Comparison of ENCODE assay signal across 22 cellular contexts in the genomic region with DNA sequence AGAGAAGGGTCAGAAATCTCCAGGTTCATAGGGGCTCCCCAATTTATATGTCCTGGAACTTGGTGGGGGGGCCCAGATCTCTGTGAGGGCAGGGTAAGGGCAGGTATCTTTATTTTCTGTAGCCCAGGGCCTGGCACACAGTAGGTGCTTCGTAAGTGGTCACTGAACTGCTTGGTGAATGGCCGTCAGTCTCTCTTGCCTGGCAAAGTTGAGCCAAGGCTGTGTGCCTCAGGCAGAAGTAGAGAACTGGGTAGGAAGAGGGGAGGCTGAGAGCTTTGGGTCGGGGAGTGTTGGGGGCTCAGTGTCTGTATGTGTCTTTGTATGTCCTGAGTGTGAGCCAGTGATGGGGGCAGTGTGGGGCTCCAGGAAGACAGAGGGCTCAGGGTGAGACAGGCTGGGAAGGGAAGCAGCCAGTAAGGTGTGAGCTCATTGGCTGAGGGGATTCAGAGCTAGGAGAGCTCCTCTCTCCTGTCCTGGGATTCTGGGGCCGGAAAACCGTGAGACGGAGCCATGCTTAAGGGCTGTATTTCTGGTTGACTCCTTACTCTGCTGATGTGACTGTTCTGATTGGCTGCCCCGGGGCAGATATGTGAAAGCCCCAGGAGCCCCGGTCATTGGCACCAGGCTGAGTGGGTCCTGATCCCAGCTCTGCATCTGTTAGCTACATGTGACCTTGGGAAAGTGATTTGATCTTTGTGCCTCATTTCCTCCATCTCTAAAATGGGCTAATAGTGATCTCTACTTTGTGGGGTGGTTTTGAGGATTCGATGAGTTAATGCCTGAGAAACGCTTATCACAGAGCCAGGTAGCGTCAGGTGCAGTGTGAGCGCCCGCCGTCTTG. TPM values are rescaled to one million over a fixed set of nuclear protein-coding genes. Genes with fewer than 3 reads are reported as not detected.
A peak's percentile ranks its signal among the peaks of the same experiment; 100 is the strongest.
DNase-seq lines count a peak whose midpoint lies in the region; ATAC-seq and TF ChIP-seq lines count a peak whose summit lies in the region.
"Had no signal": no experiment of that assay in that cellular context is flagged by ENCODE, and none has a peak within 500 bp of the region (broad histone marks: within the 10 kb centered on the region; RNA-seq: fewer than 3 reads in every experiment).

No MANE protein-coding gene starts in this region.

- ATAC-seq in PC-3, result no peak
- ATAC-seq in HG03139 (IDR thresholded peaks at IDR 0.05; ENCODE audit: unreplicated experiment), result no peak
- ATAC-seq in GM19351 (IDR thresholded peaks at IDR 0.05; ENCODE audit: unreplicated experiment), result no peak
- ATAC-seq: left lobe of liver; stimulated activated memory B cell treated with anti-CD40 and anti-IgM and Interleukin-4, amounts not matched to agents 10 μg/mL and 1 μg/mL and 100 μg/mL, for 72 hours had no signal

- H3K4me3 Mint-ChIP-seq in Calu3 (ENCODE audit: low read depth, unreplicated experiment) (no peak overlapping the region), endodermal cell (no peak overlapping the region)
- no peak overlapping the region for H3K4me3 Mint-ChIP-seq in activated CD4-positive, alpha-beta memory T cell treated with anti-CD3 and anti-CD28 coated beads for 36 hours
- H3K4me3 Mint-ChIP-seq: activated T-helper 1 cell treated with anti-CD3 and anti-CD28 coated beads, Interleukin-12 subunit alpha, Interleukin-12 subunit beta, Interleukin-2, Interleukin-4 antibody, amounts not matched to agents 30 ng/mL and 10 ng/mL and 1 ng/mL, durations not matched to agents 14 hours and 24 hours and 36 hours; CD8-positive, alpha-beta memory T cell; stimulated activated memory B cell treated with anti-CD40 and anti-IgM and Interleukin-4, amounts not matched to agents 10 μg/mL and 1 μg/mL and 100 μg/mL, for 72 hours had no signal

- H3K9me3 Mint-ChIP-seq in Calu3 (ENCODE audit: low read depth, unreplicated experiment) (no peaks in the 10 kb centered on the region), endodermal cell (no peaks in the 10 kb centered on the region)
- H3K9me3 Mint-ChIP-seq in activated CD4-positive, alpha-beta memory T cell treated with anti-CD3 and anti-CD28 coated beads for 36 hours, result no peaks in the 10 kb centered on the region
- H3K9me3 Mint-ChIP-seq: activated naive CD4-positive, alpha-beta T cell treated with anti-CD3 and anti-CD28 coated beads, Interleukin-2, amount 50 U/mL, for 72 hours; activated T-helper 1 cell treated with anti-CD3 and anti-CD28 coated beads, Interleukin-12 subunit alpha, Interleukin-12 subunit beta, Interleukin-2, Interleukin-4 antibody, amounts not matched to agents 30 ng/mL and 10 ng/mL and 1 ng/mL, durations not matched to agents 14 hours and 24 hours and 36 hours; CD8-positive, alpha-beta memory T cell; stimulated activated memory B cell treated with anti-CD40 and anti-IgM and Interleukin-4, amounts not matched to agents 10 μg/mL and 1 μg/mL and 100 μg/mL, for 72 hours had no signal

- no peak for TF ChIP-seq CTCF in Calu3 (IDR thresholded peaks at IDR 0.05; ENCODE audit: unreplicated experiment)
- no peak for TF ChIP-seq CTCF in PC-3 (conservative IDR thresholded peaks at IDR 0.05; ENCODE audit: low read depth, low read length)
- no peak for TF ChIP-seq CTCF in endodermal cell (conservative IDR thresholded peaks at IDR 0.05)
- TF ChIP-seq CTCF in osteoblast (IDR thresholded peaks at IDR 0.05; ENCODE audit: extremely low read depth, low read depth, low read length), result no peak

- H3K4me2 ChIP-seq in PC-3 (ENCODE audit: low read length) (peak overlapping the region; percentile 76), osteoblast (ENCODE audit: insufficient read depth, low read length) (peak overlapping the region; percentile 77)

- H3K9me3 ChIP-seq in PC-3 (ENCODE audit: low read length) (no peaks in the 10 kb centered on the region), endodermal cell (ENCODE audit: control insufficient read depth, low read length) (no peaks in the 10 kb centered on the region), osteoblast (ENCODE audit: low read depth, low read length) (no peaks in the 10 kb centered on the region)
- H3K9me3 ChIP-seq: colonic mucosa had no signal

- H3K36me3 Mint-ChIP-seq in Calu3 (ENCODE audit: insufficient read depth, unreplicated experiment), result no peaks in the 10 kb centered on the region
- H3K36me3 Mint-ChIP-seq in endodermal cell (ENCODE audit: low read depth), result peaks cover 2% of the 10 kb centered on the region
- no peaks in the 10 kb centered on the region for H3K36me3 Mint-ChIP-seq in activated CD4-positive, alpha-beta memory T cell treated with anti-CD3 and anti-CD28 coated beads for 36 hours
- H3K36me3 Mint-ChIP-seq: activated naive CD4-positive, alpha-beta T cell treated with anti-CD3 and anti-CD28 coated beads, Interleukin-2, amount 50 U/mL, for 72 hours; CD8-positive, alpha-beta memory T cell; stimulated activated memory B cell treated with anti-CD40 and anti-IgM and Interleukin-4, amounts not matched to agents 10 μg/mL and 1 μg/mL and 100 μg/mL, for 72 hours had no signal

- H3K36me3 ChIP-seq in PC-3 (ENCODE audit: low read depth, low read length), result peaks cover 13% of the 10 kb centered on the region; the same call in 1 of the 2 replicates
- H3K36me3 ChIP-seq in endodermal cell (ENCODE audit: control insufficient read depth, insufficient read depth, low read length), result no peaks in the 10 kb centered on the region
- H3K36me3 ChIP-seq in osteoblast (ENCODE audit: insufficient read depth, low read length), result peaks cover 9% of the 10 kb centered on the region
- H3K36me3 ChIP-seq: colonic mucosa had no signal

- DNase-seq in Calu3, result no peak
- DNase-seq in PC-3, result no peak
- DNase-seq in endodermal cell, result peak; percentile 38
- DNase-seq in osteoblast (ENCODE audit: insufficient read length, low spot score, missing footprints), result no peak
- DNase-seq in NCI-H146 (lab: John Stamatoyannopoulos, UW), result no peak
- no peak for DNase-seq in activated CD4-positive, alpha-beta memory T cell treated with anti-CD3 and anti-CD28 coated beads for 36 hours
- DNase-seq: activated CD8-positive, alpha-beta memory T cell treated with anti-CD3 and anti-CD28 coated beads for 24 hours; CD8-positive, alpha-beta memory T cell; colonic mucosa; DND-41; NCI-H1436; NCI-H2171 treated with DMSO at 0.1 percent for 48 hours; NCI-H774; T1000 had no signal

- H3K27ac ChIP-seq in PC-3 (ENCODE audit: low read length), result peak overlapping the region; percentile 97
- H3K27ac ChIP-seq in endodermal cell (ENCODE audit: low read depth, low read length), result no peak overlapping the region
- peak overlapping the region; percentile 99 for H3K27ac ChIP-seq in osteoblast (ENCODE audit: low read depth, low read length)
- H3K27ac ChIP-seq: colonic mucosa, SK-N-MC had no signal

- H3K4me1 ChIP-seq in PC-3 (ENCODE audit: insufficient read depth, low read length) (peaks cover 51% of the 10 kb centered on the region), endodermal cell (ENCODE audit: control insufficient read depth, insufficient read depth, low read length) (peaks cover 4% of the 10 kb centered on the region), osteoblast (ENCODE audit: insufficient read depth, low read length) (peaks cover 57% of the 10 kb centered on the region)
- H3K4me1 ChIP-seq: colonic mucosa had no signal

- H3K27ac Mint-ChIP-seq in Calu3 (ENCODE audit: unreplicated experiment) (peak overlapping the region; percentile 65), endodermal cell (no peak overlapping the region)
- H3K27ac Mint-ChIP-seq in activated CD4-positive, alpha-beta memory T cell treated with anti-CD3 and anti-CD28 coated beads for 36 hours, result no peak overlapping the region
- H3K27ac Mint-ChIP-seq: activated T-helper 1 cell treated with anti-CD3 and anti-CD28 coated beads, Interleukin-12 subunit alpha, Interleukin-12 subunit beta, Interleukin-2, Interleukin-4 antibody, amounts not matched to agents 30 ng/mL and 10 ng/mL and 1 ng/mL, durations not matched to agents 14 hours and 24 hours and 36 hours; CD8-positive, alpha-beta memory T cell; stimulated activated memory B cell treated with anti-CD40 and anti-IgM and Interleukin-4, amounts not matched to agents 10 μg/mL and 1 μg/mL and 100 μg/mL, for 72 hours had no signal

- H3K27me3 Mint-ChIP-seq in Calu3 (ENCODE audit: unreplicated experiment) (no peaks in the 10 kb centered on the region), endodermal cell (ENCODE audit: insufficient read depth) (no peaks in the 10 kb centered on the region)
- H3K27me3 Mint-ChIP-seq in activated CD4-positive, alpha-beta memory T cell treated with anti-CD3 and anti-CD28 coated beads for 36 hours, result peaks cover 3% of the 10 kb centered on the region
- H3K27me3 Mint-ChIP-seq: stimulated activated memory B cell treated with anti-CD40 and anti-IgM and Interleukin-4, amounts not matched to agents 10 μg/mL and 1 μg/mL and 100 μg/mL, for 72 hours had no signal

- POLR2A ChIA-PET in PC-3 (lab: Charles Lee; ENCODE audit: unreplicated experiment), result no interaction called here
- POLR2A ChIA-PET in activated CD4-positive, alpha-beta memory T cell treated with anti-CD3 and anti-CD28 coated beads for 36 hours (lab: Charles Lee), result no interaction called here

- peaks cover 3% of the 10 kb centered on the region for H3F3A ChIP-seq in PC-3 (ENCODE audit: low read length, unreplicated experiment)

- peaks cover 22% of the 10 kb centered on the region for H3K4me1 Mint-ChIP-seq in Calu3 (ENCODE audit: low read depth, unreplicated experiment)
- H3K4me1 Mint-ChIP-seq in endodermal cell, result peaks cover 14% of the 10 kb centered on the region
- H3K4me1 Mint-ChIP-seq in activated CD4-positive, alpha-beta memory T cell treated with anti-CD3 and anti-CD28 coated beads for 36 hours (ENCODE audit: low read depth), result no peaks in the 10 kb centered on the region
- H3K4me1 Mint-ChIP-seq: CD8-positive, alpha-beta memory T cell; stimulated activated memory B cell treated with anti-CD40 and anti-IgM and Interleukin-4, amounts not matched to agents 10 μg/mL and 1 μg/mL and 100 μg/mL, for 72 hours had no signal

- 83 to 92% methylated on average over 6 to 14 of the region's 14 CpGs for WGBS in endodermal cell (ENCODE audit: insufficient coverage in 1 of 2, insufficient read length in 1 of 2), 2 experiments

- CTCF ChIA-PET in Calu3 (lab: Charles Lee), result interaction anchor here (1.0 to 2.3 kb wide), 4 partner anchors 11 to 87 kb away, joined by 3 to 8 read pairs (median 4); no protein-coding TSS in a partner anchor
- CTCF ChIA-PET in PC-3 (lab: Charles Lee), result no interaction called here
- CTCF ChIA-PET in activated CD4-positive, alpha-beta memory T cell treated with anti-CD3 and anti-CD28 coated beads for 36 hours (lab: Charles Lee), result no interaction called here

- BruUV-seq in Calu3 (replicated peaks; lab: Mats Ljungman, UMichigan) (no TSS peak), PC-3 (replicated peaks; lab: Mats Ljungman, UMichigan) (no TSS peak)

- no peaks in the 10 kb centered on the region for H3K9me2 ChIP-seq in PC-3 (replicated peaks; ENCODE audit: low read length)

- intact Hi-C loops in Calu3 (cut with micrococcal nuclease; ENCODE audit: unreplicated experiment), result no loop called here
- intact Hi-C loops in PC-3 (cut with micrococcal nuclease), result no loop called here
- intact Hi-C loops in activated CD4-positive, alpha-beta memory T cell treated with anti-CD3 and anti-CD28 coated beads for 36 hours (cut with micrococcal nuclease), result no loop called here

- H3K4me3 ChIP-seq in PC-3 (ENCODE audit: low read length) (no peak overlapping the region; the same call in 1 of the 2 replicates), endodermal cell (ENCODE audit: low read length) (no peak overlapping the region), osteoblast (ENCODE audit: insufficient read depth, low read length) (no peak overlapping the region)
- H3K4me3 ChIP-seq: colonic mucosa, SK-N-MC had no signal

- H3K79me2 ChIP-seq in PC-3 (ENCODE audit: low read length) (peaks cover 13% of the 10 kb centered on the region; the same call in 1 of the 2 replicates), osteoblast (ENCODE audit: insufficient read depth, low read length) (peaks cover 11% of the 10 kb centered on the region)

- H3K9ac ChIP-seq in PC-3 (ENCODE audit: low read length) (no peak overlapping the region), endodermal cell (ENCODE audit: extremely low read depth, low read length, poor library complexity, severe bottlenecking) (no peak overlapping the region)

- H3K27me3 ChIP-seq in PC-3 (ENCODE audit: low read length) (no peaks in the 10 kb centered on the region), endodermal cell (ENCODE audit: control insufficient read depth, insufficient read depth, low read length, poor library complexity, severe bottlenecking) (no peaks in the 10 kb centered on the region), osteoblast (ENCODE audit: insufficient read depth, low read length) (no peaks in the 10 kb centered on the region)
- H3K27me3 ChIP-seq: colonic mucosa had no signal

- no peaks in the 10 kb centered on the region for H4K20me1 ChIP-seq in PC-3 (ENCODE audit: low read length)
- H4K20me1 ChIP-seq in osteoblast (ENCODE audit: insufficient read depth, low read length), result no peaks in the 10 kb centered on the region

- H2AFZ ChIP-seq in PC-3 (ENCODE audit: low read length) (no peak overlapping the region), osteoblast (ENCODE audit: low read length) (no peak overlapping the region)

RNA-seq across cellular contexts. Expression of a gene that starts 30.3 kb away (rescaled TPM):
- total RNA-seq in Calu3 (2022) (28.3 and 30.5 TPM in 2 replicates), PC-3 (2014; rRNA removed) (24.6 and 27.3 TPM in 2 replicates), endodermal cell (1 to 10 TPM; 4.4 to 7.9 TPM), osteoblast (27.4 and 40.9 TPM in 2 replicates)
- 3.2 TPM for polyA plus RNA-seq in endodermal cell (2013, experiment 1 of 2)
- 4.2 TPM for polyA plus RNA-seq in endodermal cell (2013, experiment 2 of 2)
- under 1 TPM; 0.12 to 0.17 TPM for total RNA-seq in activated CD4-positive, alpha-beta memory T cell treated with anti-CD3 and anti-CD28 coated beads for 36 hours
- polyA plus RNA-seq: neural cell had no signal

Comparison
In these comparisons a context has a peak if more than half of its experiments do, and no peak if none do; other contexts are left out.
1. RNA of a gene that starts 30.3 kb away (total RNA-seq): 27.4 to 40.9 TPM in osteoblast, 28.3 to 30.5 TPM in Calu3, 24.6 to 27.3 TPM in PC-3 and 4.4 to 7.9 TPM in endodermal cell; 0.12 to 0.17 TPM in activated CD4-positive, alpha-beta memory T cell treated with anti-CD3 and anti-CD28 coated beads for 36 hours; every median in the first group is over 4 times any median in the second.